Comparison of ENCODE assay signal across 34 cellular contexts in the genomic region with DNA sequence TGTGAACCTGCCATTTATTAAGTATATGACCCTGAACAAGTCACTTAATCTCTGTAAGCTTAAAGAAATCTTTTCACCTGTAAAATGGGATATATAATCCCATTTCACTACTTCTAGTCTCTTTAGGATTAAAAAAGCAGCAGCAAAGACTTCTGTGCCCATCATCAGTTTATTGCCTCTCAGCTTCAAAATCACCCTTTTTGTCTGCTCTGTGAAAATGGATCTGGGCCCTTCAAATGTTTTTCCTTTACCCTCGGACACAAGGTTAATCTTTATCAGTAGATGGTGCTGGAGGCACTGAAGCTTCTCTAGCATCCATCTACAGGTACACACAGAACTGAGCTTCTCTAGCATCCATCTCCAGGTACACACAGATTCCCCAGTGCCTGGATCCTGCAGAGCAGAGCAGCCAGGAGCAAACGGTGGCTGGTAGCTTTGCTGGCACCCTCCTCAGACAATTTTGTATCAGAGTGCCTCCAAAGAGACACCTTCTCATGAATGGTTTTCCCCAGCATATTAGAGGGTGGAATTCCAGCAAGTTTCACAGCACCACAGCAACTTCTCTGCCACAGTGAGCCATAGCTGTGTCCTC. TPM values are rescaled to one million over a fixed set of nuclear protein-coding genes. Genes with fewer than 3 reads are reported as not detected.
"Had no signal": no experiment of that assay in that cellular context is flagged by ENCODE, and none has a peak within 500 bp of the region (broad histone marks: within the 10 kb centered on the region; RNA-seq: fewer than 3 reads in every experiment).

No MANE protein-coding gene starts in this region.

- H3K4me2 ChIP-seq: KMS-11 had no signal

- H3K36me3 ChIP-seq: MG63 had no signal

- DNase-seq: Karpas-422, Kasumi-1, MG63, MM.1S, MV-4-11, NCI-H1048, NCI-H1092, NCI-H1092 treated with DMSO at 0.1 percent for 48 hours, NCI-H1105, NCI-H1105 treated with DMSO at 0.1 percent for 48 hours, NCI-H1417, NCI-H1417 treated with DMSO at 0.1 percent for 48 hours, NCI-H1436, NCI-H1436 treated with DMSO at 0.1 percent for 48 hours, NCI-H146, NCI-H1694, NCI-H1694 treated with DMSO at 0.1 percent for 48 hours, NCI-H187, NCI-H187 treated with DMSO at 0.1 percent for 48 hours, NCI-H1930, NCI-H2029, NCI-H2029 treated with DMSO at 0.1 percent for 48 hours, NCI-H2081, NCI-H2081 treated with DMSO at 0.1 percent for 48 hours, NCI-H2107, NCI-H2171, NCI-H2227 treated with DMSO at 0.1 percent for 48 hours, NCI-H226, NCI-H345, NCI-H446, NCI-H446 treated with DMSO at 0.1 percent for 48 hours, NCI-H510A had no signal

- H3K27ac ChIP-seq: KMS-11 had no signal

- H3K9ac ChIP-seq: KMS-11 had no signal

- H3K4me3 ChIP-seq: MG63 had no signal

- H3K27me3 ChIP-seq: MG63 had no signal

RNA-seq across cellular contexts. Expression of a gene that starts 56.8 kb away (rescaled TPM):
- total RNA-seq: MCF 10A had no signal
